ENCODE assay signal across 17 cellular contexts in the genomic region with DNA sequence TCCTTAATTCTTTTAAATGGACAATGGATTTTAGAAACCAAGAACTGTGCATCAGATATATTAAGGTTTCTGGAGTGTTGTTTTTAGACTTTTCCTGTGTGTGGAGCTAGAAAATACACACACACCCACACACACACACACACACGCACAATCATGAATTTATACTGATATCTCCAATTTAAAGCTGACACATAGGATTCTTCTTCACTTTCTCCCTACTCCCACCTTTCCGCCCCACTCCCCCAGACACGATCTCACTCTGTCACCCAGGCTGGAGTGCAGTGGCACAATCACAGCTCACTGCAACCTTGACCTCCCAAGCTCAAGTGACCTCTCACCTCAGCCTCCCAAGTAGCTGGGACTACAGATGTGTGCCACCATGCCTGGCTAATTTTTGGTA.
DNase-seq lines count a peak whose midpoint lies in the region; ATAC-seq and TF ChIP-seq lines count a peak whose summit lies in the region.
"Had no signal": no experiment of that assay in that cellular context is flagged by ENCODE, and none has a peak within 500 bp of the region (broad histone marks: within the 10 kb centered on the region; RNA-seq: fewer than 3 reads in every experiment).

No MANE protein-coding gene starts in this region.

- ATAC-seq in activated naive CD8-positive, alpha-beta T cell treated with anti-CD3 and anti-CD28 coated beads, Interleukin-2, amount 10 ng/mL, durations not matched to agents 7 days and 5 days (ENCODE audit: low read depth) = no peak
- ATAC-seq in SK-N-SH treated with all-trans-retinoic acid at 6 μM for 48 hours = no peak
- ATAC-seq: HepG2 had no signal

- H3K4me1 Mint-ChIP-seq in activated naive CD8-positive, alpha-beta T cell treated with anti-CD3 and anti-CD28 coated beads, Interleukin-2, amount 10 ng/mL, durations not matched to agents 7 days and 5 days = peaks cover 9% of the 10 kb centered on the region
- H3K4me1 Mint-ChIP-seq in activated naive CD8-positive, alpha-beta T cell treated with anti-CD3 and anti-CD28 coated beads for 36 hours = peaks cover 38% of the 10 kb centered on the region
- peaks cover 39% of the 10 kb centered on the region for H3K4me1 Mint-ChIP-seq in activated T-helper 2 cell treated with anti-CD3 and anti-CD28 coated beads, Interferon-gamma antibody, Interleukin-2, Interleukin-4, amounts not matched to agents 10 μg/mL and 5 μg/mL and 100 μg/mL, durations not matched to agents 14 hours and 24 hours and 36 hours (ENCODE audit: low read depth)
- peaks cover 1% of the 10 kb centered on the region for H3K4me1 Mint-ChIP-seq in progenitor cell of endocrine pancreas (ENCODE audit: low read depth)

- no peaks in the 10 kb centered on the region for H3K36me3 Mint-ChIP-seq in activated naive CD8-positive, alpha-beta T cell treated with anti-CD3 and anti-CD28 coated beads, Interleukin-2, amount 10 ng/mL, durations not matched to agents 7 days and 5 days
- H3K36me3 Mint-ChIP-seq in activated naive CD8-positive, alpha-beta T cell treated with anti-CD3 and anti-CD28 coated beads for 36 hours = no peaks in the 10 kb centered on the region
- H3K36me3 Mint-ChIP-seq in activated T-helper 2 cell treated with anti-CD3 and anti-CD28 coated beads, Interferon-gamma antibody, Interleukin-2, Interleukin-4, amounts not matched to agents 10 μg/mL and 5 μg/mL and 100 μg/mL, durations not matched to agents 14 hours and 24 hours and 36 hours (ENCODE audit: low read depth) = no peaks in the 10 kb centered on the region
- H3K36me3 Mint-ChIP-seq in progenitor cell of endocrine pancreas (ENCODE audit: insufficient read depth) = no peaks in the 10 kb centered on the region
- H3K36me3 Mint-ChIP-seq: CD4-positive, CD25-positive, alpha-beta regulatory T cell; IgD-negative memory B cell had no signal

- TF ChIP-seq CTCF in progenitor cell of endocrine pancreas (IDR thresholded peaks at IDR 0.05; ENCODE audit: unreplicated experiment) = no peak

- intact Hi-C loops in activated T-helper 2 cell treated with anti-CD3 and anti-CD28 coated beads, Interferon-gamma antibody, Interleukin-2, Interleukin-4, amounts not matched to agents 10 μg/mL and 5 μg/mL and 100 μg/mL, durations not matched to agents 14 hours and 24 hours and 36 hours (cut with micrococcal nuclease) = no loop called here

- POLR2A ChIA-PET in activated naive CD8-positive, alpha-beta T cell treated with anti-CD3 and anti-CD28 coated beads, Interleukin-2, amount 10 ng/mL, durations not matched to agents 7 days and 5 days (lab: Charles Lee) = no interaction called here

- H3K9me3 Mint-ChIP-seq in activated naive CD8-positive, alpha-beta T cell treated with anti-CD3 and anti-CD28 coated beads, Interleukin-2, amount 10 ng/mL, durations not matched to agents 7 days and 5 days = no peaks in the 10 kb centered on the region
- no peaks in the 10 kb centered on the region for H3K9me3 Mint-ChIP-seq in activated naive CD8-positive, alpha-beta T cell treated with anti-CD3 and anti-CD28 coated beads for 36 hours
- H3K9me3 Mint-ChIP-seq in activated T-helper 2 cell treated with anti-CD3 and anti-CD28 coated beads, Interferon-gamma antibody, Interleukin-2, Interleukin-4, amounts not matched to agents 10 μg/mL and 5 μg/mL and 100 μg/mL, durations not matched to agents 14 hours and 24 hours and 36 hours = no peaks in the 10 kb centered on the region
- H3K9me3 Mint-ChIP-seq in progenitor cell of endocrine pancreas (ENCODE audit: low read depth) = no peaks in the 10 kb centered on the region
- H3K9me3 Mint-ChIP-seq: H9, IgD-negative memory B cell had no signal

- H3K4me3 Mint-ChIP-seq in activated naive CD8-positive, alpha-beta T cell treated with anti-CD3 and anti-CD28 coated beads, Interleukin-2, amount 10 ng/mL, durations not matched to agents 7 days and 5 days = no peak overlapping the region
- H3K4me3 Mint-ChIP-seq in activated naive CD8-positive, alpha-beta T cell treated with anti-CD3 and anti-CD28 coated beads for 36 hours = no peak overlapping the region
- no peak overlapping the region for H3K4me3 Mint-ChIP-seq in activated T-helper 2 cell treated with anti-CD3 and anti-CD28 coated beads, Interferon-gamma antibody, Interleukin-2, Interleukin-4, amounts not matched to agents 10 μg/mL and 5 μg/mL and 100 μg/mL, durations not matched to agents 14 hours and 24 hours and 36 hours (ENCODE audit: low read depth)
- H3K4me3 Mint-ChIP-seq in progenitor cell of endocrine pancreas (ENCODE audit: low read depth) = no peak overlapping the region
- H3K4me3 Mint-ChIP-seq: H9, IgD-negative memory B cell had no signal

- DNase-seq in activated naive CD8-positive, alpha-beta T cell treated with anti-CD3 and anti-CD28 coated beads, Interleukin-2, amount 10 ng/mL, durations not matched to agents 7 days and 5 days = no peak
- no peak for DNase-seq in activated naive CD8-positive, alpha-beta T cell treated with anti-CD3 and anti-CD28 coated beads for 36 hours
- DNase-seq in activated T-helper 2 cell treated with anti-CD3 and anti-CD28 coated beads, Interferon-gamma antibody, Interleukin-2, Interleukin-4, amounts not matched to agents 10 μg/mL and 5 μg/mL and 100 μg/mL, durations not matched to agents 14 hours and 24 hours and 36 hours (ENCODE audit: low spot score) = no peak
- DNase-seq in progenitor cell of endocrine pancreas (ENCODE audit: low spot score, unreplicated experiment) (no peak), H7 (no peak)
- DNase-seq: ACHN; BE2C; C1 segment of cervical spinal cord; CD4-positive, CD25-positive, alpha-beta regulatory T cell; DMS153; DMS79; GF-D8; GOT3; H9 had no signal

- no peak overlapping the region for H3K4me3 ChIP-seq in H7 (ENCODE audit: insufficient read depth, low read depth, low read length)

- peak overlapping the region; percentile 12 for H3K27ac Mint-ChIP-seq in activated naive CD8-positive, alpha-beta T cell treated with anti-CD3 and anti-CD28 coated beads, Interleukin-2, amount 10 ng/mL, durations not matched to agents 7 days and 5 days
- no peak overlapping the region for H3K27ac Mint-ChIP-seq in activated naive CD8-positive, alpha-beta T cell treated with anti-CD3 and anti-CD28 coated beads for 36 hours
- H3K27ac Mint-ChIP-seq in activated T-helper 2 cell treated with anti-CD3 and anti-CD28 coated beads, Interferon-gamma antibody, Interleukin-2, Interleukin-4, amounts not matched to agents 10 μg/mL and 5 μg/mL and 100 μg/mL, durations not matched to agents 14 hours and 24 hours and 36 hours = peak overlapping the region; percentile 17
- peak overlapping the region; percentile 81 for H3K27ac Mint-ChIP-seq in progenitor cell of endocrine pancreas
- H3K27ac Mint-ChIP-seq: CD4-positive, CD25-positive, alpha-beta regulatory T cell; H9 had no signal

- H3K27me3 ChIP-seq in H7 (ENCODE audit: control insufficient read depth, insufficient read depth, low read length) = no peaks in the 10 kb centered on the region
- H3K27me3 ChIP-seq: BE2C had no signal

- H3K27me3 Mint-ChIP-seq in activated naive CD8-positive, alpha-beta T cell treated with anti-CD3 and anti-CD28 coated beads, Interleukin-2, amount 10 ng/mL, durations not matched to agents 7 days and 5 days = no peaks in the 10 kb centered on the region
- H3K27me3 Mint-ChIP-seq in activated naive CD8-positive, alpha-beta T cell treated with anti-CD3 and anti-CD28 coated beads for 36 hours = no peaks in the 10 kb centered on the region
- no peaks in the 10 kb centered on the region for H3K27me3 Mint-ChIP-seq in activated T-helper 2 cell treated with anti-CD3 and anti-CD28 coated beads, Interferon-gamma antibody, Interleukin-2, Interleukin-4, amounts not matched to agents 10 μg/mL and 5 μg/mL and 100 μg/mL, durations not matched to agents 14 hours and 24 hours and 36 hours (ENCODE audit: low read depth)
- H3K27me3 Mint-ChIP-seq in progenitor cell of endocrine pancreas = no peaks in the 10 kb centered on the region
- H3K27me3 Mint-ChIP-seq: CD4-positive, CD25-positive, alpha-beta regulatory T cell had no signal

- H3K36me3 ChIP-seq in H7 (replicated peaks; ENCODE audit: control insufficient read depth, insufficient read depth, low read length) = no peaks in the 10 kb centered on the region
- H3K36me3 ChIP-seq: BE2C had no signal

TF ChIP-seq in SK-N-SH treated with all-trans-retinoic acid at 6 μM for 48 hours, 23 proteins besides CTCF, POLR2A, EP300 and RAD21 (continues in another document):
- no peak for TF ChIP-seq PPARA (CRISPR knock-in tag; IDR thresholded peaks at IDR 0.05; ENCODE audit: borderline replicate concordance)
- no peak for TF ChIP-seq GLIS3 (CRISPR knock-in tag; IDR thresholded peaks at IDR 0.05)
- no peak for TF ChIP-seq TCF4 (CRISPR knock-in tag; IDR thresholded peaks at IDR 0.05; ENCODE audit: borderline replicate concordance)
- TF ChIP-seq SNAI2 (CRISPR knock-in tag; IDR thresholded peaks at IDR 0.05) = no peak
- TF ChIP-seq ZC3H10 (CRISPR knock-in tag; IDR thresholded peaks at IDR 0.05) = no peak
- TF ChIP-seq, protein P1, sequence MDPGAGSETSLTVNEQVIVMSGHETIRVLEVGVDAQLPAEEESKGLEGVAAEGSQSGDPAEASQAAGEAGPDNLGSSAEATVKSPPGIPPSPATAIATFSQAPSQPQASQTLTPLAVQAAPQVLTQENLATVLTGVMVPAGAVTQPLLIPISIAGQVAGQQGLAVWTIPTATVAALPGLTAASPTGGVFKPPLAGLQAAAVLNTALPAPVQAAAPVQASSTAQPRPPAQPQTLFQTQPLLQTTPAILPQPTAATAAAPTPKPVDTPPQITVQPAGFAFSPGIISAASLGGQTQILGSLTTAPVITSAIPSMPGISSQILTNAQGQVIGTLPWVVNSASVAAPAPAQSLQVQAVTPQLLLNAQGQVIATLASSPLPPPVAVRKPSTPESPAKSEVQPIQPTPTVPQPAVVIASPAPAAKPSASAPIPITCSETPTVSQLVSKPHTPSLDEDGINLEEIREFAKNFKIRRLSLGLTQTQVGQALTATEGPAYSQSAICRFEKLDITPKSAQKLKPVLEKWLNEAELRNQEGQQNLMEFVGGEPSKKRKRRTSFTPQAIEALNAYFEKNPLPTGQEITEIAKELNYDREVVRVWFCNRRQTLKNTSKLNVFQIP (CRISPR knock-in tag; IDR thresholded peaks at IDR 0.05; ENCODE audit: borderline replicate concordance, low read depth) = no peak
- no peak for TF ChIP-seq RARB (CRISPR knock-in tag; IDR thresholded peaks at IDR 0.05)
- TF ChIP-seq ARNTL (CRISPR knock-in tag; IDR thresholded peaks at IDR 0.05; ENCODE audit: borderline replicate concordance, low read depth) = no peak
- TF ChIP-seq ESRRG (CRISPR knock-in tag; IDR thresholded peaks at IDR 0.05) = no peak
